ENCODE assay signal across 8 cellular contexts in the genomic region with DNA sequence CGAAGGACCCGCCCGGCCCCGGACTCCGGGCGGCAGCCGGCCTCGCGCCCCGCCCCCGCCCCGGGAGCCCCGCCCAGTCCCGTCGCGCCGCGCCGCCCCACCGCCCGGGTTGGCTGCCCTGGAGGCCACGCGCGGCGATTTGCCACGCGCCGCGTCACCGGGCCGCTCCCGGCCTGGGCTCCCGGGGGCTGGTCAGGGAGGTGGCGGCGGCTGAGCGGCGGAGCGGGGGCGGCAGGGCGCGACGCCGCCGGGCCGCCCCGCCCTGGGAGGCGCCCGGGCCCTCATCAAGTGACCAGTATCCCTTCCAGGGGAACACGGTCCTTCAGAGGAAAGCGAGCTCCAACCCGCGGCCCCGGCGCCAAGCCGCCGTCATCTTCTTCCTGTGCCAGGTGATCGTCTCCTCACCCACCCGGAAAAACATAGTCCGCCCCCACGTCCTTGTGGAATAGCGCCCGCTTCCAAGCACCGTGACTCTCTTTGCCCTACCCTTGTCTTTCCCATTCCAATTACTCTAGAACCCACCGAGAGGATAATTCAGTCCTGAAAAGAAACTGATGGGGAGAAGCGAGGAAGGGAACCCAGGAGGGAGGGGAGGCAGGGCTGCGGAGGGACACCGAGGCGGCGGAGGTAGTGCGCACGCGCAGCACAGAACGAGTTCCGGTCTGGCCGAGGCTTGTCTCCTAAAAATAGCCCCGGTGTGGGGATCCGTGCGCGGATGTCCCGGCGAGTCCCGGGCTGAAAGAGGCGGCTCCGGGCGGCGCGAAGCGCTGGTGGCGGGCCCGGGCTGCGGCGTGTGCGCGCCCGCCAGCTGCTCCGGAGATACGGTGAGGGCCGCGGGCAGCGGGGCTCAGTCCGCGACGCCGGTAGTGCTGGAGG. TPM values are rescaled to one million over a fixed set of nuclear protein-coding genes. Genes with fewer than 3 reads are reported as not detected.
DNase-seq lines count a peak whose midpoint lies in the region; ATAC-seq, FAIRE-seq and TF ChIP-seq lines count a peak whose summit lies in the region.

A gene (plus strand): TSS at position 704 of the 876 bp plus-strand sequence. CDS start 67,136 bp downstream, outside the sequence.

- ATAC-seq in GM19035 (IDR thresholded peaks at IDR 0.05; ENCODE audit: unreplicated experiment) = peak; percentile 59
- ATAC-seq in HG03342 (IDR thresholded peaks at IDR 0.05; ENCODE audit: unreplicated experiment) = peak; percentile 43

- no peak for FAIRE-seq in kidney (lab: Jason Lieb, UNC)

- H3K4me3 ChIP-seq in kidney (ENCODE audit: low read length in 2 of 2) = peak within 1 kb of the TSS; percentile 83 to 86

- no peaks in the 10 kb centered on the region for H3K36me3 ChIP-seq in kidney (ENCODE audit: control insufficient read depth in 1 of 2, insufficient read depth in 2 of 2, low read length in 2 of 2)

- H3K9ac ChIP-seq in kidney (ENCODE audit: low read length in 2 of 2) = peak within 1 kb of the TSS; percentile 98

- no peaks in the 10 kb centered on the region for H3K27me3 Mint-ChIP-seq in chondrocyte (ENCODE audit: low read depth)

- no peaks in the 10 kb centered on the region for H3K36me3 Mint-ChIP-seq in chondrocyte (ENCODE audit: low read depth)

- H3K27ac Mint-ChIP-seq in chondrocyte (ENCODE audit: unreplicated experiment) = peak within 1 kb of the TSS; percentile 99

- no peaks in the 10 kb centered on the region for H3K9me3 ChIP-seq in kidney (ENCODE audit: control insufficient read depth in 1 of 2, low read length in 2 of 2)

- TF ChIP-seq CTCF in AG09319 (IDR thresholded peaks at IDR 0.05; ENCODE audit: low read depth, low read length) = no peak
- TF ChIP-seq CTCF in chondrocyte (IDR thresholded peaks at IDR 0.05) = no peak
- no peak for TF ChIP-seq CTCF in kidney (IDR thresholded peaks at IDR 0.05; ENCODE audit: borderline replicate concordance, extremely low read depth, insufficient read depth)

- no peaks in the 10 kb centered on the region for H3K9me3 Mint-ChIP-seq in chondrocyte (ENCODE audit: low read depth)

- DNase-seq in AG09319 (ENCODE audit: extremely low read depth, low read depth) = peak; percentile 92
- DNase-seq in NCI-H460 (ENCODE audit: extremely low read depth, low read depth) = peak; percentile 86
- peak; percentile 82 to 84 for DNase-seq in activated CD4-positive, alpha-beta T cell treated with anti-CD3 and anti-CD28 coated beads for 24 hours (ENCODE audit: low read depth in 2 of 2)
- peak; percentile 98 for DNase-seq in chondrocyte (ENCODE audit: low spot score)
- DNase-seq in kidney = peak; percentile 98
- peak; percentile 86 for DNase-seq in stimulated activated CD4-positive, alpha-beta T cell treated with anti-CD3 and anti-CD28 coated beads, Interleukin-15, amount 100 ng/mL, for 1 hour (ENCODE audit: low read depth in 1 of 2, low spot score in 1 of 2)

- H3K27ac ChIP-seq in kidney (ENCODE audit: low read depth in 2 of 2, low read length in 2 of 2) = peak within 1 kb of the TSS; percentile 99 to 100

- peaks cover 9 to 12% of the 10 kb centered on the region in 2 donors for H3K4me1 ChIP-seq in kidney (ENCODE audit: control insufficient read depth in 1 of 2, insufficient read depth in 1 of 2, low read depth in 1 of 2, low read length in 2 of 2)

- H3K4me3 Mint-ChIP-seq in chondrocyte (ENCODE audit: unreplicated experiment) = peak within 1 kb of the TSS; percentile 93

- intact Hi-C loops in kidney (cut with DNase I) = no loop called here

- H3K4me1 Mint-ChIP-seq in chondrocyte (ENCODE audit: low read depth) = peaks cover 32% of the 10 kb centered on the region

RNA-seq across cellular contexts. Expression of the gene that starts here (rescaled TPM):
- 14.1 and 15.1 TPM in 2 replicates for total RNA-seq in NCI-H460 (2014; rRNA removed; shearing (Covaris generic))
- polyA plus RNA-seq in NCI-H460 (2014; cell fraction: nucleus; rRNA removed) = 15.3 and 19.3 TPM in 2 replicates
- total RNA-seq in chondrocyte (138 to 191 TPM (median 184 TPM) in 3 replicates), kidney (82.2 TPM)
- 20.8 TPM for polyA plus RNA-seq in kidney (ENCODE audit: insufficient read depth, low read depth, low replicate concordance)

Comparison
In these comparisons a context has a peak if more than half of its experiments do, and no peak if none do; other contexts are left out.
1. Peak in every context shown above with its lines: DNase-seq, ATAC-seq, H3K4me3 ChIP-seq and H3K27ac ChIP-seq.